Comparison of ENCODE assay signal across 10 cellular contexts in the genomic region with DNA sequence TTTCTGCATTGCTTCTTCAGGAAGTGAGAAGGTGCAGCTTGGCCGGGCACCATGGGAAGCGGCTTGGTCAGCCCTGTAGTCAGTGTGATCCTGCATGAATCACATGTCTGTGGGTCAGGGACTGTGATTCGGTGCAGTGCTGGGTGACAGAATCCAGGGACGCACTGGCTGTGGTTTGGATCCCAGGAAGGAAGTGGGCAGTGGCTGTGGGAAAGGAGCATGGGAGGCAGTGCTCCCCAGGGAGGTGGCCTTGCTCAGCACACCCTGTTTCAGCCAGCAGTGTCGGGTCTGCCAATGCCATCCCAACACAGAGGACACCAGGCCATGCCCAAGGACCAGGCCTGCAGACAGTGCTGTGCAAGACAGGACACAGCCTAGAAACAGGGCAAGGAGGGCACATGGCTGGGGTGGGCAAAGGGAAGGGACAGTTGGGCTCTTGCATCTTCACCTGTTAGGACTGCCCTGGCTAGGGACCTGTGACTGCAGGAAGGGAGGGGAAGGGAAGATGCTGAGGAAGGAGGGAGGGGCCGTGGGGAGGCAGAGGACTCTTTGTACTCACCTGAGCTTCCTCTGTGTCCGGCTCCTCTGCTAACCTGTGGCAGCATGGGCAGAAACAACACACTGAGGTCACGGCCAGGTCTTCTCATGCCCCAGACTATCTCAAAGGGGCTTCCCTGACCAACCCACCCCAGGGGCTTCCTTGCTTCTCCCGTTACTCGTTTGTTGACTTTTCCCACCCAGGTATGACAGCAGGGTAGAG. TPM values are rescaled to one million over a fixed set of nuclear protein-coding genes. Genes with fewer than 3 reads are reported as not detected.
DNase-seq lines count a peak whose midpoint lies in the region; ATAC-seq and TF ChIP-seq lines count a peak whose summit lies in the region.
"Had no signal": no experiment of that assay in that cellular context is flagged by ENCODE, and none has a peak within 500 bp of the region (broad histone marks: within the 10 kb centered on the region; RNA-seq: fewer than 3 reads in every experiment).

No MANE protein-coding gene starts in this region.

- H3K4me1 ChIP-seq in lower lobe of right lung, result peaks cover 21% of the 10 kb centered on the region

- no peaks in the 10 kb centered on the region for H3K9me3 Mint-ChIP-seq in activated naive CD8-positive, alpha-beta T cell treated with anti-CD3 and anti-CD28 coated beads, Interleukin-2, amount 10 ng/mL, durations not matched to agents 7 days and 5 days

- H3K27ac Mint-ChIP-seq in activated naive CD8-positive, alpha-beta T cell treated with anti-CD3 and anti-CD28 coated beads, Interleukin-2, amount 10 ng/mL, durations not matched to agents 7 days and 5 days, result peak overlapping the region; percentile 55

- H3K27me3 ChIP-seq in lower lobe of right lung (ENCODE audit: low read depth), result no peaks in the 10 kb centered on the region

- no peak overlapping the region for H3K27ac ChIP-seq in lower lobe of right lung

- H3K9me3 ChIP-seq in lower lobe of right lung, result no peaks in the 10 kb centered on the region

- no peaks in the 10 kb centered on the region for H3K36me3 ChIP-seq in lower lobe of right lung

- peaks cover 28% of the 10 kb centered on the region for H3K4me1 Mint-ChIP-seq in activated naive CD8-positive, alpha-beta T cell treated with anti-CD3 and anti-CD28 coated beads, Interleukin-2, amount 10 ng/mL, durations not matched to agents 7 days and 5 days

- no peak for TF ChIP-seq CTCF in lower lobe of right lung (IDR thresholded peaks at IDR 0.05)

- DNase-seq in CD1c-positive myeloid dendritic cell (ENCODE audit: extremely low spot score), result peak; percentile 48
- DNase-seq in M059J (ENCODE audit: low read depth), result peak; percentile 82
- DNase-seq in activated naive CD8-positive, alpha-beta T cell treated with anti-CD3 and anti-CD28 coated beads, Interleukin-2, amount 10 ng/mL, durations not matched to agents 7 days and 5 days, result peak; percentile 24
- peak; percentile 38 for DNase-seq in lower lobe of right lung
- no peak for DNase-seq in iPS-NIHi11 (ENCODE audit: low spot score)
- DNase-seq in DMS79 treated with DMSO at 0.1 percent for 48 hours (lab: John Stamatoyannopoulos, UW), result no peak
- no peak for DNase-seq in NOMO-1 treated with dmso at 0.1 percent for 144 hours (lab: John Stamatoyannopoulos, UW; ENCODE audit: unreplicated experiment)
- DNase-seq: COR-L47 had no signal

- no peak for ATAC-seq in activated naive CD8-positive, alpha-beta T cell treated with anti-CD3 and anti-CD28 coated beads, Interleukin-2, amount 10 ng/mL, durations not matched to agents 7 days and 5 days (ENCODE audit: low read depth)
- ATAC-seq in lower lobe of right lung (no peak), HG03457 (IDR thresholded peaks at IDR 0.05; ENCODE audit: unreplicated experiment) (no peak)
- ATAC-seq: Panc1 had no signal

- intact Hi-C loops in lower lobe of right lung (cut with DNase I), result no loop called here

- H3K4me3 ChIP-seq in lower lobe of right lung, result no peak overlapping the region

- H3K4me3 Mint-ChIP-seq in activated naive CD8-positive, alpha-beta T cell treated with anti-CD3 and anti-CD28 coated beads, Interleukin-2, amount 10 ng/mL, durations not matched to agents 7 days and 5 days, result peak overlapping the region; percentile 23

- POLR2A ChIA-PET in activated naive CD8-positive, alpha-beta T cell treated with anti-CD3 and anti-CD28 coated beads, Interleukin-2, amount 10 ng/mL, durations not matched to agents 7 days and 5 days (lab: Charles Lee), result no interaction called here

- no peaks in the 10 kb centered on the region for H3K27me3 Mint-ChIP-seq in activated naive CD8-positive, alpha-beta T cell treated with anti-CD3 and anti-CD28 coated beads, Interleukin-2, amount 10 ng/mL, durations not matched to agents 7 days and 5 days

- H3K36me3 Mint-ChIP-seq in activated naive CD8-positive, alpha-beta T cell treated with anti-CD3 and anti-CD28 coated beads, Interleukin-2, amount 10 ng/mL, durations not matched to agents 7 days and 5 days, result peaks cover 9% of the 10 kb centered on the region

RNA-seq across cellular contexts. Expression of gene DNMT3A, which starts 37.2 kb away (rescaled TPM):
- 2.2 and 3.9 TPM in 2 replicates for total RNA-seq in M059J (2014; rRNA removed; shearing (Covaris generic))
- 10 to 100 TPM; 76.7 to 84.7 TPM for total RNA-seq in activated naive CD8-positive, alpha-beta T cell treated with anti-CD3 and anti-CD28 coated beads, Interleukin-2, amount 10 ng/mL, durations not matched to agents 7 days and 5 days
- total RNA-seq in lower lobe of right lung, result 35.6 TPM

Comparison
In these comparisons a context has a peak if more than half of its experiments do, and no peak if none do; other contexts are left out.
1. DNase-seq: peak in CD1c-positive myeloid dendritic cell (single experiment), M059J (single experiment), activated naive CD8-positive, alpha-beta T cell treated with anti-CD3 and anti-CD28 coated beads, Interleukin-2, amount 10 ng/mL, durations not matched to agents 7 days and 5 days (single experiment) and lower lobe of right lung (single experiment); none in iPS-NIHi11 (single experiment), DMS79 treated with DMSO at 0.1 percent for 48 hours (single experiment) and NOMO-1 treated with dmso at 0.1 percent for 144 hours (single experiment).